ENCODE assay signal across 1 cellular context in the genomic region with DNA sequence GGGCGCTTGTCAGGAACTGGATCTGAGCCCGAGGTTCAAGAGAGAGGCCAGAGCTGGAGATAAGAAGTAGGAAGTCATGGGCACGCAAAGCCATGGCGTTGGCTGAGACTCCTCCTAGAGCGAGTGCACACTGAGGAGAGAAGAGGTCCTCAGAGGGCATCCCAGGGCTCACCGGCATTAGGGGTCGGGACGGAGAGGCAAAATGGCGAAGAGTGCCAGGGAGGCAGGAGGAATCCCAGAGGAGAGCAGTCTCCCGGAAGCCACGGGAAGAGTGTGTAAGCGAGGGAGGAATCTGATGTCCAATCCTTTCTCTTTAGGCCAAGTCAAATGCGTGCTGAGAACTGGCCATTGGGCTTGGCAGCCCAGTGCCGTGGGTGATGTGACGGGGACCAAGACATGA.
TF ChIP-seq lines count a peak whose summit lies in the region.

No MANE protein-coding gene starts in this region.

TF ChIP-seq in H1, 55 proteins besides CTCF, POLR2A, EP300 and RAD21:
- TF ChIP-seq JUN (IDR thresholded peaks at IDR 0.05; ENCODE audit: low read depth, low read length) = no peak
- no peak for TF ChIP-seq SIRT6 (IDR thresholded peaks at IDR 0.05; ENCODE audit: low read length)
- TF ChIP-seq SRF (IDR thresholded peaks at IDR 0.05; ENCODE audit: low read depth, low read length) = no peak
- no peak for TF ChIP-seq RXRA (IDR thresholded peaks at IDR 0.05; ENCODE audit: insufficient read depth, low read depth, low read length)
- no peak for TF ChIP-seq CHD2 (IDR thresholded peaks at IDR 0.05; ENCODE audit: low read length)
- TF ChIP-seq NANOG (IDR thresholded peaks at IDR 0.05; ENCODE audit: insufficient read depth, low read depth, low read length, poor library complexity, severe bottlenecking) = no peak
- no peak for TF ChIP-seq HDAC6 (IDR thresholded peaks at IDR 0.05; ENCODE audit: low read depth, low read length)
- TF ChIP-seq E2F6 (IDR thresholded peaks at IDR 0.05) = no peak
- no peak for TF ChIP-seq EZH2 (IDR thresholded peaks at IDR 0.05; ENCODE audit: low read depth, low read length, severe bottlenecking)
- TF ChIP-seq SP4 (IDR thresholded peaks at IDR 0.05; ENCODE audit: low read length) = no peak
- no peak for TF ChIP-seq TEAD4 (IDR thresholded peaks at IDR 0.05; ENCODE audit: low read depth, low read length)
